In genomic region chr6:99590728-99591672, GRCh38 we compare ENCODE assay signal across 1 cellular context.
TF ChIP-seq lines count a peak whose summit lies in the region.

No MANE protein-coding gene starts in this region.

TF ChIP-seq in K562, 482 proteins besides CTCF, POLR2A, EP300 and RAD21:
- TF ChIP-seq ZNF318 (IDR thresholded peaks at IDR 0.05; ENCODE audit: borderline replicate concordance in 1 of 2, low read depth in 1 of 2), result no peak
- no peak for TF ChIP-seq TEAD1 (CRISPR knock-in tag; IDR thresholded peaks at IDR 0.05)
- TF ChIP-seq ETV5 (CRISPR knock-in tag; IDR thresholded peaks at IDR 0.05; ENCODE audit: low read depth), result no peak
- no peak for TF ChIP-seq ZNF639 (CRISPR knock-in tag; conservative IDR thresholded peaks at IDR 0.05 in 1 of 2, IDR thresholded peaks at IDR 0.05 in 1 of 2)
- no peak for TF ChIP-seq ZBTB17 (CRISPR knock-in tag; IDR thresholded peaks at IDR 0.05)
- no peak for TF ChIP-seq ZNF184 (CRISPR knock-in tag; IDR thresholded peaks at IDR 0.05)
- TF ChIP-seq MYNN (IDR thresholded peaks at IDR 0.05), result no peak
- TF ChIP-seq MYNN (CRISPR knock-in tag; IDR thresholded peaks at IDR 0.05), result no peak
- TF ChIP-seq CREB3L1 (IDR thresholded peaks at IDR 0.05; ENCODE audit: borderline replicate concordance, low read depth), result no peak
- TF ChIP-seq FOXJ2 (tag; IDR thresholded peaks at IDR 0.05), result no peak
- TF ChIP-seq STAT5B (CRISPR knock-in tag; IDR thresholded peaks at IDR 0.05), result no peak
- TF ChIP-seq TGIF2 (CRISPR knock-in tag; IDR thresholded peaks at IDR 0.05), result no peak
